ENCODE assay signal across 26 cellular contexts in genomic region chr1:6530504-6531160, GRCh38. TPM values are rescaled to one million over a fixed set of nuclear protein-coding genes. Genes with fewer than 3 reads are reported as not detected.
"Had no signal": no experiment of that assay in that cellular context is flagged by ENCODE, and none has a peak within 500 bp of the region (broad histone marks: within the 10 kb centered on the region; RNA-seq: fewer than 3 reads in every experiment).

No MANE protein-coding gene starts in this region.

- H3K9me3 ChIP-seq: MG63, Peyer's patch, SJSA1 had no signal

- DNase-seq: Karpas-422, KG1, MG63, NCI-H1092, NCI-H1105 treated with DMSO at 0.1 percent for 48 hours, NCI-H1417 treated with DMSO at 0.1 percent for 48 hours, NCI-H146, NCI-H1694 treated with DMSO at 0.1 percent for 48 hours, NCI-H2029, NCI-H2081 treated with DMSO at 0.1 percent for 48 hours, NCI-H2171, NCI-H226, NCI-H446, NCI-H510A, NCI-H524 treated with DMSO at 0.1 percent for 48 hours, NCI-H69, NCI-H774, PC-3, Peyer's patch, Right ventricle myocardium superior, SIG-M5 had no signal

- H3K4me1 ChIP-seq: Peyer's patch, SJSA1 had no signal

- ATAC-seq: PC-3 had no signal

- H3K27me3 ChIP-seq: MG63, Peyer's patch, SJSA1 had no signal

- H3K4me3 ChIP-seq: MG63, Peyer's patch, SJSA1, SK-N-MC had no signal

- H3K27ac ChIP-seq: HL-60, Peyer's patch, SJSA1, SK-N-MC had no signal

- FAIRE-seq: HTR-8/SVneo had no signal

RNA-seq across cellular contexts. Expression of gene TAS1R1, which starts 24.5 kb away (rescaled TPM):
- total RNA-seq: PC-3, Peyer's patch, Right ventricle myocardium superior, RPMI7951, SJSA1 had no signal
